In the genomic region with DNA sequence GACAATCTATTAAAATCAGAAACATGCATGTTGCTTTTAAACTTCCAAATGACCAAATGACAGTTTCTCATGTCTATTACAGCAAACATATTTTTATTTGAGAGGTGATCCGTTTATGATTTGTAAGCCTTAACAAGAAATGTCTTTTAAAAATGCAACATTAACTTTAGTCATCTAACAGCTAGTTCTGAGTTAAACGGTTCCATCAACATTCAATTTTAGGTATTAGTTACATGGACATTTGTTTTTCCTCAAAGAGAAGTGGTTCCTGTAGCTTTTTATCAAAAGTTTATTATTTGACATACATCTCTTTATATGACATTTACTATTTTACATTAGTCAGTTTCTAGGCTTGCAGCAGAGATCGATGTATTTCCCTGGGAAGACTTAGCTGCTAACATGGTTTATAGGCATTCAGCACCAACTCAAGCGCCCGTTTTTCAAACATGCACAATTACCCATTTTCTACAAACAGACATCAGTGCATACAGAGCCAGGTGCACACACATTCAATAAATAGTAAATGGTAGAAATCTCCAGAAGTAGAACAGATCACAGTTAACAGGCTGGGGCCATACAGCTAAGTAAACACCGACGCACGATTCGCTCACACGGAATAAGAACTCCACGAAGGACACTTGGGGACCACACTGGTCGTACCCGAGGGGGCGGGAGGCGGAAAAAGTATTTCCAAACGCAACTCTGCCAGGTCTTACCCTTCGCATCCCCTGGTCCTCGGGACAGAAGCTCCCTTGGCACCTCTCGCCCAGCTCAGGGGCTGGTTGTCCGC, we compare ENCODE assay signal across 8 cellular contexts. TPM values are rescaled to one million over a fixed set of nuclear protein-coding genes. Genes with fewer than 3 reads are reported as not detected.
DNase-seq lines count a peak whose midpoint lies in the region; ATAC-seq, FAIRE-seq and TF ChIP-seq lines count a peak whose summit lies in the region.

No MANE protein-coding gene starts in this region.

- no peaks in the 10 kb centered on the region for H3K36me3 Mint-ChIP-seq in Caco-2 (ENCODE audit: insufficient read depth, unreplicated experiment)
- H3K36me3 Mint-ChIP-seq in activated CD8-positive, alpha-beta T cell treated with anti-CD3 and anti-CD28 coated beads, Interleukin-2, amount 10 ng/mL, durations not matched to agents 7 days and 5 days (ENCODE audit: low read depth) = no peaks in the 10 kb centered on the region

- POLR2A ChIA-PET in Caco-2 (lab: Charles Lee) = no interaction called here
- POLR2A ChIA-PET in activated CD8-positive, alpha-beta T cell treated with anti-CD3 and anti-CD28 coated beads, Interleukin-2, amount 10 ng/mL, durations not matched to agents 7 days and 5 days (lab: Charles Lee) = no interaction called here
- POLR2A ChIA-PET in HepG2 (lab: Yijun Ruan, JAX) = no interaction called here

- H4K20me1 ChIP-seq in HepG2 (ENCODE audit: insufficient read depth, low read length) = no peaks in the 10 kb centered on the region

- DNase-seq in Caco-2 (no peak), HepG2 (ENCODE audit: low spot score) (no peak), transverse colon (no peak), Kasumi-1 (lab: John Stamatoyannopoulos, UW) (no peak), NCI-H2196 treated with DMSO at 0.1 percent for 48 hours (lab: John Stamatoyannopoulos, UW; ENCODE audit: unreplicated experiment) (no peak)
- no peak for DNase-seq in activated CD8-positive, alpha-beta T cell treated with anti-CD3 and anti-CD28 coated beads, Interleukin-2, amount 10 ng/mL, durations not matched to agents 7 days and 5 days
- DNase-seq in stimulated activated CD4-positive, alpha-beta T cell treated with anti-CD3 and anti-CD28 coated beads, Interleukin-4, amount 100 ng/mL, for 24 hours = no peak

- CTCF ChIA-PET in Caco-2 (lab: Charles Lee) (no interaction called here), HepG2 (lab: Yijun Ruan, JAX; ENCODE audit: low intra/inter-chr PET ratio, low total read pairs) (no interaction called here)
- CTCF ChIA-PET in activated CD8-positive, alpha-beta T cell treated with anti-CD3 and anti-CD28 coated beads, Interleukin-2, amount 10 ng/mL, durations not matched to agents 7 days and 5 days (lab: Charles Lee) = no interaction called here

- H2AFZ ChIP-seq in HepG2 (ENCODE audit: low read length) = no peak overlapping the region

- intact Hi-C loops in Caco-2 (cut with micrococcal nuclease; ENCODE audit: unreplicated experiment) (loop anchor here (5.0 kb wide), 2 partner anchors 238 to 333 kb away; no protein-coding TSS in a partner anchor), HepG2 (cut with micrococcal nuclease; ENCODE audit: unreplicated experiment) (no loop called here), transverse colon (cut with DNase I; ENCODE audit: low total_unique reads) (loop anchor here (10.0 kb wide), 1 partner anchor 230 kb away; no protein-coding TSS in a partner anchor)

- 19% methylated on average over 19 of the region's 20 CpGs for WGBS in HepG2 (ENCODE audit: low lambda C conversion rate)
- WGBS in transverse colon (ENCODE audit: low coverage in 1 of 2), 2 donors = 2 to 7% methylated on average over 5 to 20 of the region's 20 CpGs

- H3K9ac ChIP-seq in HepG2 (ENCODE audit: insufficient read depth, low read depth, low read length) = no peak overlapping the region

- no peaks in the 10 kb centered on the region for H3K36me3 ChIP-seq in Caco-2 (ENCODE audit: control insufficient read depth, insufficient read depth, low read length)
- no peaks in the 10 kb centered on the region for H3K36me3 ChIP-seq in HepG2 (replicated peaks in 1 of 2; ENCODE audit: control insufficient read depth in 1 of 2, insufficient read depth in 2 of 2, low read length in 2 of 2)
- H3K36me3 ChIP-seq in transverse colon = no peaks in the 10 kb centered on the region

- peak; percentile 3 for ATAC-seq in HG02623 (IDR thresholded peaks at IDR 0.05; ENCODE audit: unreplicated experiment)
- ATAC-seq in activated CD8-positive, alpha-beta T cell treated with anti-CD3 and anti-CD28 coated beads, Interleukin-2, amount 10 ng/mL, durations not matched to agents 7 days and 5 days = no peak
- ATAC-seq in HepG2 = no peak

- peaks cover 6% of the 10 kb centered on the region for H3K4me1 Mint-ChIP-seq in Caco-2 (ENCODE audit: low read depth, unreplicated experiment)
- peaks cover 10% of the 10 kb centered on the region for H3K4me1 Mint-ChIP-seq in activated CD8-positive, alpha-beta T cell treated with anti-CD3 and anti-CD28 coated beads, Interleukin-2, amount 10 ng/mL, durations not matched to agents 7 days and 5 days (ENCODE audit: low read depth)

- peak overlapping the region; percentile 65 for H3K4me2 ChIP-seq in HepG2 (ENCODE audit: low read depth, low read length)

- in situ Hi-C loops in HepG2 (cut with HindIII; ENCODE audit: extremely low pct_ligation_motif_present, low pct_unique_long_range_greater_than_20kb) = no loop called here
- in situ Hi-C loops in transverse colon (cut with MboI; ENCODE audit: low pct_ligation_motif_present in 1 of 4, low pct_unique_long_range_greater_than_20kb in 1 of 4, low sequenced_read_pairs in 3 of 4) = no loop called here

- H3K9me3 ChIP-seq in Caco-2 = no peaks in the 10 kb centered on the region
- no peaks in the 10 kb centered on the region for H3K9me3 ChIP-seq in HepG2 (ENCODE audit: low read length)
- no peaks in the 10 kb centered on the region for H3K9me3 ChIP-seq in transverse colon

- H3K27ac Mint-ChIP-seq in Caco-2 (ENCODE audit: unreplicated experiment) = no peak overlapping the region
- no peak overlapping the region for H3K27ac Mint-ChIP-seq in activated CD8-positive, alpha-beta T cell treated with anti-CD3 and anti-CD28 coated beads, Interleukin-2, amount 10 ng/mL, durations not matched to agents 7 days and 5 days

- H3K27me3 ChIP-seq in Caco-2 (replicated peaks; ENCODE audit: control insufficient read depth, insufficient read depth, low read length) (peaks cover 2% of the 10 kb centered on the region; the same call in 1 of the 2 replicates), HepG2 (ENCODE audit: control insufficient read depth in 1 of 2, insufficient read depth in 2 of 2, low read length in 2 of 2) (peaks cover 8 to 54% of the 10 kb centered on the region in 2 experiments), transverse colon (peaks cover 68% of the 10 kb centered on the region)

- TF ChIP-seq POLR2A in HepG2 (IDR thresholded peaks at IDR 0.05; ENCODE audit: insufficient read depth in 1 of 2, low read depth in 2 of 2, low read length in 2 of 2) (no peak), transverse colon (IDR thresholded peaks at IDR 0.05) (no peak)

- H3K9me3 Mint-ChIP-seq in Caco-2 (ENCODE audit: unreplicated experiment) = no peaks in the 10 kb centered on the region
- no peaks in the 10 kb centered on the region for H3K9me3 Mint-ChIP-seq in activated CD8-positive, alpha-beta T cell treated with anti-CD3 and anti-CD28 coated beads, Interleukin-2, amount 10 ng/mL, durations not matched to agents 7 days and 5 days (ENCODE audit: insufficient read depth)

- H3K4me3 ChIP-seq in Caco-2 (ENCODE audit: low read depth, low read length) (peak overlapping the region; percentile 43), HepG2 (replicated peaks in 1 of 3; ENCODE audit: insufficient read depth in 1 of 3, low read depth in 2 of 3, low read length in 3 of 3) (peak overlapping the region in 1 of 3 experiments; percentile 64; a peak in 2 of 6 replicates), transverse colon (peak overlapping the region; percentile 40 to 72 (median 48))

- peak overlapping the region; percentile 73 for H3K4me3 Mint-ChIP-seq in Caco-2 (ENCODE audit: unreplicated experiment)
- peak overlapping the region; percentile 23 for H3K4me3 Mint-ChIP-seq in activated CD8-positive, alpha-beta T cell treated with anti-CD3 and anti-CD28 coated beads, Interleukin-2, amount 10 ng/mL, durations not matched to agents 7 days and 5 days

- TF ChIP-seq RAD21 in HepG2 (CRISPR knock-in tag; IDR thresholded peaks at IDR 0.05) = no peak

- no peak for TF ChIP-seq EP300 in HepG2 (IDR thresholded peaks at IDR 0.05; ENCODE audit: low read depth in 2 of 2, low read length in 2 of 2)
- TF ChIP-seq EP300 in HepG2 (CRISPR knock-in tag; IDR thresholded peaks at IDR 0.05; ENCODE audit: borderline replicate concordance) = no peak
- no peak for TF ChIP-seq EP300 in transverse colon (IDR thresholded peaks at IDR 0.05; ENCODE audit: low read depth)

- H3K79me2 ChIP-seq in HepG2 (ENCODE audit: insufficient read depth, low read length) = no peaks in the 10 kb centered on the region

- no peak for FAIRE-seq in HepG2 (lab: Jason Lieb, UNC)

- H3K27ac ChIP-seq in HepG2 (ENCODE audit: extremely low read length, insufficient read depth, low read length) = no peak overlapping the region
- peak overlapping the region; percentile 60 to 75 (median 66) for H3K27ac ChIP-seq in transverse colon

- H3K4me1 ChIP-seq in Caco-2 (0 out of 2 replicates have a peak, but pooled peaks cover 5% of the 10 kb centered on the region), HepG2 (ENCODE audit: insufficient read depth, low read length) (peaks cover 4% of the 10 kb centered on the region; the same call in 1 of the 2 replicates), transverse colon (peaks cover 0 to 24% (median 7%) of the 10 kb centered on the region in 4 donors)

- no TSS peak for BruUV-seq in Caco-2 (replicated peaks; lab: Mats Ljungman, UMichigan)
- BruUV-seq in HepG2 (replicated peaks; lab: Mats Ljungman, UMichigan) = no TSS peak

- TF ChIP-seq CTCF in Caco-2 (IDR thresholded peaks at IDR 0.05; ENCODE audit: insufficient read depth in 1 of 2, low read depth in 1 of 2, low read length in 1 of 2, severe bottlenecking in 1 of 2, unreplicated experiment in 1 of 2) (no peak), HepG2 (CRISPR knock-in tag; IDR thresholded peaks at IDR 0.05) (no peak), transverse colon (IDR thresholded peaks at IDR 0.05) (no peak)

- H3K27me3 Mint-ChIP-seq in Caco-2 (ENCODE audit: insufficient read depth, unreplicated experiment) = peaks cover 31% of the 10 kb centered on the region
- H3K27me3 Mint-ChIP-seq in activated CD8-positive, alpha-beta T cell treated with anti-CD3 and anti-CD28 coated beads, Interleukin-2, amount 10 ng/mL, durations not matched to agents 7 days and 5 days (ENCODE audit: low read depth) = peaks cover 54% of the 10 kb centered on the region

RNA-seq across cellular contexts. Expression of gene CNR1, which starts 0.9 kb away (rescaled TPM):
- total RNA-seq in Caco-2 (2022) (not detected in 2 replicates), HepG2 (2016; rRNA removed; fragmentation: Illumina TruSeq; extraction: Trizol) (not detected in 2 replicates), transverse colon (10 to 100 TPM in 2 of 4 donors, 1 to 10 TPM in 2; 6.4 to 16.1 (median 9.5) TPM)
- not detected for total RNA-seq in activated CD8-positive, alpha-beta T cell treated with anti-CD3 and anti-CD28 coated beads, Interleukin-2, amount 10 ng/mL, durations not matched to agents 7 days and 5 days
- total RNA-seq in HepG2 (2016; cell fraction: cytosol; rRNA removed; fragmentation: Illumina TruSeq; extraction: Trizol; ENCODE audit: low read depth) = not detected in 2 replicates
- total RNA-seq in HepG2 (2016; cell fraction: insoluble cytoplasmic fraction; rRNA removed; fragmentation: Illumina TruSeq; extraction: Trizol) = not detected in 2 replicates
- total RNA-seq in HepG2 (2016; cell fraction: membrane; rRNA removed; fragmentation: Illumina TruSeq; extraction: Trizol) = not detected in 2 replicates
- total RNA-seq in HepG2 (2016; cell fraction: nucleus; rRNA removed; fragmentation: Illumina TruSeq; extraction: Trizol) = not detected in 2 replicates
- polyA plus RNA-seq in HepG2 (2011; rRNA removed) = not detected in 2 replicates
- not detected in 2 replicates for polyA plus RNA-seq in HepG2 (2011; cell fraction: cytosol; rRNA removed)
- polyA plus RNA-seq in HepG2 (2011; cell fraction: nucleus; rRNA removed) = not detected in 2 replicates
- not detected in 2 replicates for polyA plus RNA-seq in HepG2 (2012)
- not detected in 2 replicates for polyA plus RNA-seq in HepG2 (2016; cell fraction: cytosol; fragmentation: Illumina TruSeq; extraction: Trizol; ENCODE audit: low read depth)
- not detected in 2 replicates for polyA plus RNA-seq in HepG2 (2016; cell fraction: insoluble cytoplasmic fraction; fragmentation: Illumina TruSeq; extraction: Trizol; ENCODE audit: low read depth)
- polyA plus RNA-seq in HepG2 (2016; cell fraction: membrane; fragmentation: Illumina TruSeq; extraction: Trizol; ENCODE audit: low read depth) = not detected in 2 replicates
- polyA plus RNA-seq in HepG2 (2016; cell fraction: nucleus; fragmentation: Illumina TruSeq; extraction: Trizol; ENCODE audit: insufficient read depth, low read depth) = not detected in 2 replicates
- not detected in 2 replicates for polyA minus RNA-seq in HepG2 (2011; rRNA and poly(A)+ RNA removed; ENCODE audit: low replicate concordance)
- not detected in 2 replicates for polyA minus RNA-seq in HepG2 (2011; cell fraction: cytosol; rRNA and poly(A)+ RNA removed)
- polyA minus RNA-seq in HepG2 (2011; cell fraction: nucleus; rRNA and poly(A)+ RNA removed) = not detected in 2 replicates
